In the genomic region with DNA sequence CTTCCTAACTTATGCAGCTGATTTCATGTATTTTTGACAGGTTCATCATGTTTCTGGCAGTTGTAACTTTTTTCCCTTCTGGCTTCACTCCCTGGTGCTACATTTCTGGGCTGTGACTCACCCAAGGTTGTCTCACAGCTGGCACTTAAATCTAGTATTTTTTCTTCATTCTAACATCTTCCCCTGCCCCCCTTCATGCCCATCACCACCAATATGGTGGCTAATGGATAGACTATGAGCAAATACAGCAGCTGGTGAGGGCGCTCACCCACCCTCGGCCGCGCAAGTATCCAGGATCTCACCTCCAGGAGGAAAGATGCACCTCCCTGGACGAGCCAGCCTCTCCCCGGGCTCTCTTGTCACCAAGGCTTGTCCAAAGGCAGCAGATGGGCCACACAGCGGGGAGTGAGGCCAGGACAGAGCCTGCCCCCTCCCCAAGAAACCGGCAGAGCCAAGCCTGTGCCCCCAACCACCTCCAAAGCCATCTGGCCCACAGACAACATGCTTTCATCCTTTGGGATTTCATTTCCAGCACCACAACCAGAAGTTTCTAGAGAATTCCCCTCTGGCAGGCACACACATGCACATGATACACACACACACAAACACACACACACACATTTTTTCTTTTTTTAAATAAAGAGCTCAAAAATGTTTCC, we compare ENCODE assay signal across 9 cellular contexts. TPM values are rescaled to one million over a fixed set of nuclear protein-coding genes. Genes with fewer than 3 reads are reported as not detected.
DNase-seq lines count a peak whose midpoint lies in the region; ATAC-seq and TF ChIP-seq lines count a peak whose summit lies in the region.
"Had no signal": no experiment of that assay in that cellular context is flagged by ENCODE, and none has a peak within 500 bp of the region (broad histone marks: within the 10 kb centered on the region; RNA-seq: fewer than 3 reads in every experiment).

No MANE protein-coding gene starts in this region.

- DNase-seq in HCT116 (ENCODE audit: low read depth, low spot score) (no peak), adipocyte (ENCODE audit: low read depth) (peak; percentile 82), heart right ventricle (no peak), spleen (peak; percentile 50), hippocampal formation (lab: John Stamatoyannopoulos, UW) (no peak), DMS153 treated with DMSO at 0.1 percent for 48 hours (lab: John Stamatoyannopoulos, UW; ENCODE audit: unreplicated experiment) (no peak)
- DNase-seq: NCI-H2029 treated with DMSO at 0.1 percent for 48 hours had no signal

- TF ChIP-seq CTCF in HCT116 (IDR thresholded peaks at IDR 0.05 in 2 of 3, conservative IDR thresholded peaks at IDR 0.05 in 1 of 3; ENCODE audit: borderline replicate concordance in 1 of 3, insufficient read depth in 1 of 3, low read depth in 2 of 3, low read length in 2 of 3) (no peak), heart right ventricle (IDR thresholded peaks at IDR 0.05) (no peak), spleen (IDR thresholded peaks at IDR 0.05 in 8 of 11, conservative IDR thresholded peaks at IDR 0.05 in 3 of 11) (no peak)

- WGBS in heart right ventricle, 2 donors: 71 to 85% methylated on average over 8 of the region's 8 CpGs
- WGBS in spleen, 5 donors: 68 to 90% (median 74%) methylated on average over 8 of the region's 8 CpGs

- no peaks in the 10 kb centered on the region for H3K79me2 ChIP-seq in HCT116 (ENCODE audit: insufficient read depth, low read length)

- no peaks in the 10 kb centered on the region for H4K20me1 ChIP-seq in HCT116 (ENCODE audit: insufficient read depth)

- POLR2A ChIA-PET in HCT116 (lab: Charles Lee): no interaction called here

- ATAC-seq in HCT116 (no peak; the same call in 1 of the 2 replicates), heart right ventricle (no peak), HG02798 (IDR thresholded peaks at IDR 0.05; ENCODE audit: poor library complexity, unreplicated experiment) (no peak), GM21786 (IDR thresholded peaks at IDR 0.05; ENCODE audit: unreplicated experiment) (no peak)

- TF ChIP-seq RAD21 in HCT116 (IDR thresholded peaks at IDR 0.05; ENCODE audit: low read depth): no peak

- H3K4me3 ChIP-seq in HCT116 (replicated peaks in 1 of 2; ENCODE audit: low read depth in 1 of 2, low read length in 2 of 2) (no peak overlapping the region), adipocyte (ENCODE audit: low read length) (no peak overlapping the region), heart right ventricle (no peak overlapping the region), spleen (no peak overlapping the region)

- no peak overlapping the region for H3K9ac ChIP-seq in HCT116 (ENCODE audit: low read length)
- peak overlapping the region; percentile 65 for H3K9ac ChIP-seq in adipocyte (ENCODE audit: low read length)

- H3K4me1 ChIP-seq in HCT116 (ENCODE audit: control insufficient read depth in 1 of 2, insufficient read depth in 2 of 2, low read length in 2 of 2) (peaks cover 8 to 10% of the 10 kb centered on the region in 2 experiments), adipocyte (ENCODE audit: control insufficient read depth, insufficient read depth, low read length) (peaks cover 59% of the 10 kb centered on the region), heart right ventricle (peaks cover 37 to 91% (median 70%) of the 10 kb centered on the region in 9 donors), spleen (peaks cover 6 to 79% (median 38%) of the 10 kb centered on the region in 6 donors)

- H3K27ac ChIP-seq in HCT116 (ENCODE audit: low read depth, low read length) (no peak overlapping the region), heart right ventricle (peak overlapping the region in 6 of 10 donors; percentile 19 to 59 (median 49)), spleen (peak overlapping the region in 3 of 8 donors; percentile 13 to 43 (median 36))

- RAD21 ChIA-PET in HCT116 (lab: Charles Lee; ENCODE audit: low non-redundant PET in 1 of 2, low total read pairs in 2 of 2, uncharacterized antibody in 2 of 2, unreplicated experiment in 2 of 2): no interaction called here

- intact Hi-C loops in HCT116 (cut with micrococcal nuclease): no loop called here
- intact Hi-C loops in heart right ventricle (cut with DNase I): no loop called here
- intact Hi-C loops in spleen (cut with DNase I; ENCODE audit: low total_unique reads): loop anchor here (10.0 kb wide), 1 partner anchor 48 kb away; no protein-coding TSS in a partner anchor

- H3K36me3 ChIP-seq in HCT116 (ENCODE audit: control insufficient read depth in 1 of 2, insufficient read depth in 2 of 2, low read length in 2 of 2) (no peaks in the 10 kb centered on the region), adipocyte (ENCODE audit: control insufficient read depth, insufficient read depth, low read length, severe bottlenecking) (peaks cover 13% of the 10 kb centered on the region), heart right ventricle (peaks cover 0 to 25% (median 0%) of the 10 kb centered on the region in 9 donors), spleen (peaks cover 0 to 5% (median 0%) of the 10 kb centered on the region in 6 donors)

- no peaks in the 10 kb centered on the region for H3K9me2 ChIP-seq in HCT116 (ENCODE audit: insufficient read depth)

- H3K27me3 ChIP-seq in HCT116 (ENCODE audit: insufficient read depth, low read length) (peaks cover 4% of the 10 kb centered on the region; the same call in 1 of the 2 replicates), adipocyte (replicated peaks; ENCODE audit: control insufficient read depth, insufficient read depth, low read length) (no peaks in the 10 kb centered on the region), heart right ventricle (no peaks in the 10 kb centered on the region), spleen (replicated peaks in 1 of 7) (no peaks in the 10 kb centered on the region)

- H2AFZ ChIP-seq in HCT116 (ENCODE audit: low read depth, low read length, poor library complexity, severe bottlenecking): no peak overlapping the region

- H3K4me2 ChIP-seq in HCT116 (ENCODE audit: low read length): peak overlapping the region; percentile 23; the same call in 1 of the 2 replicates

- TF ChIP-seq POLR2A in HCT116 (IDR thresholded peaks at IDR 0.05; ENCODE audit: borderline replicate concordance, extremely low read depth, insufficient read depth, insufficient read length) (no peak), spleen (IDR thresholded peaks at IDR 0.05) (no peak)

- CTCF ChIA-PET in HCT116 (lab: Charles Lee): no interaction called here

- H3K9me3 ChIP-seq in HCT116 (ENCODE audit: control insufficient read depth in 1 of 2, insufficient read depth in 1 of 2, low read depth in 1 of 2, low read length in 2 of 2) (no peaks in the 10 kb centered on the region), adipocyte (ENCODE audit: control insufficient read depth, low read length) (no peaks in the 10 kb centered on the region), heart right ventricle (no peaks in the 10 kb centered on the region), spleen (no peaks in the 10 kb centered on the region)

- no TSS peak for BruUV-seq in HCT116 (replicated peaks; lab: Mats Ljungman, UMichigan)

TF ChIP-seq in HCT116, 20 proteins besides CTCF, POLR2A, EP300 and RAD21:
- peak; percentile 37; the same call in 1 of the 2 replicates for TF ChIP-seq FOSL1 (IDR thresholded peaks at IDR 0.05; ENCODE audit: low read depth)
- TF ChIP-seq SRF (IDR thresholded peaks at IDR 0.05; ENCODE audit: low read depth): no peak

RNA-seq across cellular contexts. Expression of a gene that starts 39.1 kb away (rescaled TPM):
- total RNA-seq in HCT116 (2021; ENCODE audit: unreplicated experiment): 0.74 TPM
- 0.21 and 0.30 TPM in 2 replicates for polyA plus RNA-seq in HCT116 (2012)
- 10 to 100 TPM in 9 of 10 donors, 1 to 10 TPM in 1; 8.7 to 33.4 (median 15.2) TPM for total RNA-seq in heart right ventricle
- polyA plus RNA-seq in heart right ventricle: 10 to 100 TPM; 35.2 to 45.9 TPM
- 10 to 100 TPM in 6 of 7 donors, 1 to 10 TPM in 1; 6.4 to 53.0 (median 18.6) TPM for total RNA-seq in spleen
- polyA plus RNA-seq in spleen: 10 to 100 TPM in 1 of 3 donors, 1 to 10 TPM in 2; 7.2 to 17.6 (median 9.4) TPM

Comparison
In these comparisons a context has a peak if more than half of its experiments do, and no peak if none do; other contexts are left out.
1. DNase-seq: peak in adipocyte (single experiment) and spleen (single experiment); none in HCT116 (single experiment), heart right ventricle (0 of 2), hippocampal formation (0 of 2) and DMS153 treated with DMSO at 0.1 percent for 48 hours (single experiment).